ENCODE assay signal across 24 cellular contexts in genomic region chr2:41234093-41234492, GRCh38.
"Had no signal": no experiment of that assay in that cellular context is flagged by ENCODE, and none has a peak within 500 bp of the region (broad histone marks: within the 10 kb centered on the region; RNA-seq: fewer than 3 reads in every experiment).

No MANE protein-coding gene starts in this region.

- H3K27ac ChIP-seq: SJSA1 had no signal

- H3K27ac Mint-ChIP-seq: activated CD8-positive, alpha-beta T cell treated with anti-CD3 and anti-CD28 coated beads, Interleukin-2, amount 10 ng/mL, durations not matched to agents 7 days and 5 days; activated naive CD4-positive, alpha-beta T cell treated with anti-CD3 and anti-CD28 coated beads, Interleukin-2, amount 50 U/mL, for 72 hours; activated naive CD8-positive, alpha-beta T cell treated with anti-CD3 and anti-CD28 coated beads, Interleukin-2, amount 50 U/mL, for 24 hours; activated T-cell treated with anti-CD3 and anti-CD28 coated beads, Interleukin-2, amount 50 U/mL, for 24 hours; activated T-helper 1 cell treated with anti-CD3 and anti-CD28 coated beads, Interleukin-12 subunit alpha, Interleukin-12 subunit beta, Interleukin-2, Interleukin-4 antibody, amounts not matched to agents 30 ng/mL and 10 ng/mL and 1 ng/mL, durations not matched to agents 14 hours and 24 hours and 36 hours; brain had no signal

- H3K4me1 ChIP-seq: SJSA1 had no signal

- H3K4me1 Mint-ChIP-seq: activated naive CD8-positive, alpha-beta T cell treated with anti-CD3 and anti-CD28 coated beads, Interleukin-2, amount 50 U/mL, for 24 hours; brain; central memory CD8-positive, alpha-beta T cell had no signal

- H3K9me3 ChIP-seq: SJSA1 had no signal

- H3K27me3 Mint-ChIP-seq: activated naive CD8-positive, alpha-beta T cell treated with anti-CD3 and anti-CD28 coated beads, Interleukin-2, amount 50 U/mL, for 24 hours; activated T-cell treated with anti-CD3 and anti-CD28 coated beads, Interleukin-2, amount 50 U/mL, for 24 hours; central memory CD8-positive, alpha-beta T cell had no signal

- H3K4me3 ChIP-seq: SJSA1 had no signal

- H3K36me3 ChIP-seq: SJSA1 had no signal

- H3K36me3 Mint-ChIP-seq: activated naive CD4-positive, alpha-beta T cell treated with anti-CD3 and anti-CD28 coated beads, Interleukin-2, amount 50 U/mL, for 72 hours had no signal

- H3K4me3 Mint-ChIP-seq: activated CD8-positive, alpha-beta T cell treated with anti-CD3 and anti-CD28 coated beads, Interleukin-2, amount 10 ng/mL, durations not matched to agents 7 days and 5 days; activated naive CD8-positive, alpha-beta T cell treated with anti-CD3 and anti-CD28 coated beads, Interleukin-2, amount 50 U/mL, for 24 hours; activated T-cell treated with anti-CD3 and anti-CD28 coated beads, Interleukin-2, amount 50 U/mL, for 24 hours; activated T-helper 1 cell treated with anti-CD3 and anti-CD28 coated beads, Interleukin-12 subunit alpha, Interleukin-12 subunit beta, Interleukin-2, Interleukin-4 antibody, amounts not matched to agents 30 ng/mL and 10 ng/mL and 1 ng/mL, durations not matched to agents 14 hours and 24 hours and 36 hours; brain; central memory CD8-positive, alpha-beta T cell had no signal

- H3K27me3 ChIP-seq: SJSA1 had no signal

- DNase-seq: activated CD4-positive, alpha-beta T cell treated with anti-CD3 and anti-CD28 coated beads for 48 hours; activated CD4-positive, alpha-beta T cell treated with anti-CD3 and anti-CD28 coated beads, Interleukin-2, amount 50 U/mL, for 4 hours; activated CD4-positive, CD25-positive, alpha-beta regulatory T cell treated with anti-CD3 and anti-CD28 coated beads, Interleukin-2, amount 50 U/mL, for 72 hours; activated CD8-positive, alpha-beta T cell treated with anti-CD3 and anti-CD28 coated beads, Interleukin-2, amount 10 ng/mL, durations not matched to agents 7 days and 5 days; activated effector memory CD4-positive, alpha-beta T cell treated with Interleukin-2 at 50 U/mL for 16 hours; activated naive CD4-positive, alpha-beta T cell treated with Interleukin-2 at 50 U/mL for 16 hours; activated naive CD8-positive, alpha-beta T cell treated with anti-CD3 and anti-CD28 coated beads, Interleukin-2, amount 50 U/mL, for 24 hours; activated T-cell treated with anti-CD3 and anti-CD28 coated beads, Interleukin-2, amount 50 U/mL, for 24 hours; amygdala; Karpas-422; MM.1S; NCI-H1105; NCI-H1436; NCI-H187; NCI-H2081; NCI-H510A treated with DMSO at 0.1 percent for 48 hours; PC-3; SHP77; SW 1271 had no signal
